In genomic region chr6:332671-333070, GRCh38 we compare ENCODE assay signal across 17 cellular contexts. TPM values are rescaled to one million over a fixed set of nuclear protein-coding genes. Genes with fewer than 3 reads are reported as not detected.
A peak's percentile ranks its signal among the peaks of the same experiment; 100 is the strongest.
DNase-seq lines count a peak whose midpoint lies in the region; ATAC-seq and FAIRE-seq lines count a peak whose summit lies in the region.
"Had no signal": no experiment of that assay in that cellular context is flagged by ENCODE, and none has a peak within 500 bp of the region (broad histone marks: within the 10 kb centered on the region; RNA-seq: fewer than 3 reads in every experiment).

No MANE protein-coding gene starts in this region.

- H3K27ac ChIP-seq in small intestine (ENCODE audit: low read depth in 1 of 2, low read length in 1 of 2), result no peak overlapping the region
- H3K27ac ChIP-seq: heart right ventricle, parathyroid adenoma, SK-N-MC, uterus had no signal

- peak; percentile 76 for DNase-seq in CD1c-positive myeloid dendritic cell (ENCODE audit: extremely low spot score)
- DNase-seq in NCI-H226, result peak; percentile 33
- peak; percentile 75 for DNase-seq in dermis blood vessel endothelial cell
- DNase-seq in middle frontal gyrus (ENCODE audit: extremely low spot score, low spot score), result peak; percentile 52
- no peak for DNase-seq in left lobe of liver (ENCODE audit: low spot score)
- DNase-seq in small intestine, result no peak
- DNase-seq in UCSD-AML1 (lab: John Stamatoyannopoulos, UW; ENCODE audit: unreplicated experiment), result no peak
- DNase-seq: activated CD4-positive, alpha-beta T cell treated with anti-CD3 and anti-CD28 coated beads, Interleukin-2, amount 50 U/mL, for 1 hour; activated T-cell treated with anti-CD3 and anti-CD28 coated beads for 4 hours; central memory CD4-positive, alpha-beta T cell; heart right ventricle; NCI-H1436 treated with DMSO at 0.1 percent for 48 hours; stimulated activated naive CD8-positive, alpha-beta T cell treated with anti-CD3 and anti-CD28 coated beads, Interleukin-15, amount 100 ng/mL, for 72 hours had no signal

- no peaks in the 10 kb centered on the region for H3K27me3 ChIP-seq in small intestine (ENCODE audit: control insufficient read depth in 2 of 2, insufficient read depth in 2 of 2, low read length in 2 of 2)
- H3K27me3 ChIP-seq: heart right ventricle, uterus had no signal

- no peak overlapping the region for H3K4me3 ChIP-seq in small intestine (ENCODE audit: low read depth in 1 of 2, low read length in 2 of 2)
- H3K4me3 ChIP-seq: heart right ventricle, SK-N-MC, uterus had no signal

- 78 to 88% (median 83%) methylated on average over 7 of the region's 7 CpGs for WGBS in small intestine, 3 donors

- no peak for FAIRE-seq in small intestine (lab: Jason Lieb, UNC)

- H3K36me3 ChIP-seq in small intestine (ENCODE audit: control insufficient read depth in 2 of 2, insufficient read depth in 2 of 2, low read length in 2 of 2), result no peaks in the 10 kb centered on the region
- H3K36me3 ChIP-seq: uterus had no signal

- ATAC-seq in left lobe of liver, result no peak
- no peak for ATAC-seq in HG02759 (IDR thresholded peaks at IDR 0.05; ENCODE audit: unreplicated experiment)
- ATAC-seq: stimulated activated naive CD8-positive, alpha-beta T cell treated with anti-CD3 and anti-CD28 coated beads, Interleukin-15, amount 100 ng/mL, for 72 hours had no signal

- H3K4me1 ChIP-seq in small intestine (ENCODE audit: control insufficient read depth in 2 of 2, insufficient read depth in 1 of 2, low read depth in 1 of 2, low read length in 1 of 2), result peaks cover 0 to 6% of the 10 kb centered on the region in 2 donors

- H3K9me3 ChIP-seq in small intestine (ENCODE audit: control insufficient read depth, low read depth), result no peaks in the 10 kb centered on the region
- H3K9me3 ChIP-seq: heart right ventricle, uterus had no signal

RNA-seq across cellular contexts. Expression of gene DUSP22, which starts 40.4 kb away (rescaled TPM):
- total RNA-seq in dermis blood vessel endothelial cell, result 40.8 and 44.3 TPM in 2 replicates
- 15.9 TPM for total RNA-seq in left lobe of liver
- polyA plus RNA-seq in small intestine, result 10 to 100 TPM; 28.2 to 40.0 (median 30.0) TPM

RNA-seq across cellular contexts. Expression of gene IRF4, which starts 58.9 kb away (rescaled TPM):
- total RNA-seq in dermis blood vessel endothelial cell (0.05 TPM in 1 of 2 replicates, not detected in the other), left lobe of liver (1.7 TPM)
- polyA plus RNA-seq in small intestine, result 1 to 10 TPM in 2 of 3 donors, not detected in 1; 1.4 to 3.5 TPM

Comparison
In these comparisons a context has a peak if more than half of its experiments do, and no peak if none do; other contexts are left out.
1. DNase-seq: peak in CD1c-positive myeloid dendritic cell (single experiment), NCI-H226 (single experiment), dermis blood vessel endothelial cell (single experiment) and middle frontal gyrus (single experiment); none in left lobe of liver (single experiment), small intestine (single experiment) and UCSD-AML1 (single experiment).